1 cellular context compared by ENCODE assay signal in the genomic region with DNA sequence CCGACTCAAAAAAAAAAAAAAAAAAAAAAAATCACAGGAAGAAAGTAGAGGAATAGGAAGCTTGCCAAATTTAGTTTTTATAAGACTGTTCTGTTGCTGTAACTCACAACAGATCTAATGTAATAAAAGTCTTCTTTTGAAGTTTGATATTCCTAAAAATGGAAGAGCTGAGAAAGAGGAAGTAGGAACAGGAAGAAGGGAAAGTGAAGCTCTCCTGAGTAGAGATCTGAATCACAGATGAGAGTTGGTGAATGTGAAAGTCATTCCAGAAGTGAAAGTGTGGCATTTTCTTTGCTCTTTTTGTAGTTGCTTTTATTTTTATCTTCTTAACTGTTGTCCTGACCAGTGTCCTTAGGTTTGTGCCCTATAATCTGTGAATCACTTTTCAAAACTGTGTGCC.
TF ChIP-seq lines count a peak whose summit lies in the region.

No MANE protein-coding gene starts in this region.

TF ChIP-seq in SK-N-SH, 30 proteins besides CTCF, POLR2A, EP300 and RAD21:
- TF ChIP-seq GABPA (IDR thresholded peaks at IDR 0.05; ENCODE audit: low read depth) (no peak), EZH2phosphoT487 (IDR thresholded peaks at IDR 0.05; ENCODE audit: borderline replicate concordance, low read depth) (no peak), FOSL2 (IDR thresholded peaks at IDR 0.05; ENCODE audit: borderline replicate concordance, low read depth) (no peak), MXI1 (IDR thresholded peaks at IDR 0.05; ENCODE audit: low read depth, low read length) (no peak), RCOR1 (IDR thresholded peaks at IDR 0.05; ENCODE audit: low read length) (no peak), TAF1 (IDR thresholded peaks at IDR 0.05; ENCODE audit: borderline replicate concordance, low read depth, low read length) (no peak)
- TF ChIP-seq, protein P1, sequence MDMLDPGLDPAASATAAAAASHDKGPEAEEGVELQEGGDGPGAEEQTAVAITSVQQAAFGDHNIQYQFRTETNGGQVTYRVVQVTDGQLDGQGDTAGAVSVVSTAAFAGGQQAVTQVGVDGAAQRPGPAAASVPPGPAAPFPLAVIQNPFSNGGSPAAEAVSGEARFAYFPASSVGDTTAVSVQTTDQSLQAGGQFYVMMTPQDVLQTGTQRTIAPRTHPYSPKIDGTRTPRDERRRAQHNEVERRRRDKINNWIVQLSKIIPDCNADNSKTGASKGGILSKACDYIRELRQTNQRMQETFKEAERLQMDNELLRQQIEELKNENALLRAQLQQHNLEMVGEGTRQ (IDR thresholded peaks at IDR 0.05; ENCODE audit: borderline replicate concordance, low read depth, low read length), result no peak
- TF ChIP-seq, protein P2, sequence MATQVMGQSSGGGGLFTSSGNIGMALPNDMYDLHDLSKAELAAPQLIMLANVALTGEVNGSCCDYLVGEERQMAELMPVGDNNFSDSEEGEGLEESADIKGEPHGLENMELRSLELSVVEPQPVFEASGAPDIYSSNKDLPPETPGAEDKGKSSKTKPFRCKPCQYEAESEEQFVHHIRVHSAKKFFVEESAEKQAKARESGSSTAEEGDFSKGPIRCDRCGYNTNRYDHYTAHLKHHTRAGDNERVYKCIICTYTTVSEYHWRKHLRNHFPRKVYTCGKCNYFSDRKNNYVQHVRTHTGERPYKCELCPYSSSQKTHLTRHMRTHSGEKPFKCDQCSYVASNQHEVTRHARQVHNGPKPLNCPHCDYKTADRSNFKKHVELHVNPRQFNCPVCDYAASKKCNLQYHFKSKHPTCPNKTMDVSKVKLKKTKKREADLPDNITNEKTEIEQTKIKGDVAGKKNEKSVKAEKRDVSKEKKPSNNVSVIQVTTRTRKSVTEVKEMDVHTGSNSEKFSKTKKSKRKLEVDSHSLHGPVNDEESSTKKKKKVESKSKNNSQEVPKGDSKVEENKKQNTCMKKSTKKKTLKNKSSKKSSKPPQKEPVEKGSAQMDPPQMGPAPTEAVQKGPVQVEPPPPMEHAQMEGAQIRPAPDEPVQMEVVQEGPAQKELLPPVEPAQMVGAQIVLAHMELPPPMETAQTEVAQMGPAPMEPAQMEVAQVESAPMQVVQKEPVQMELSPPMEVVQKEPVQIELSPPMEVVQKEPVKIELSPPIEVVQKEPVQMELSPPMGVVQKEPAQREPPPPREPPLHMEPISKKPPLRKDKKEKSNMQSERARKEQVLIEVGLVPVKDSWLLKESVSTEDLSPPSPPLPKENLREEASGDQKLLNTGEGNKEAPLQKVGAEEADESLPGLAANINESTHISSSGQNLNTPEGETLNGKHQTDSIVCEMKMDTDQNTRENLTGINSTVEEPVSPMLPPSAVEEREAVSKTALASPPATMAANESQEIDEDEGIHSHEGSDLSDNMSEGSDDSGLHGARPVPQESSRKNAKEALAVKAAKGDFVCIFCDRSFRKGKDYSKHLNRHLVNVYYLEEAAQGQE (IDR thresholded peaks at IDR 0.05; ENCODE audit: low read depth, low read length), result no peak
TF ChIP-seq in SK-N-SH: peak in this region for 0.
